ENCODE assay signal across 1 cellular context in genomic region chr15:99425666-99426301, GRCh38.
TF ChIP-seq lines count a peak whose summit lies in the region.

No MANE protein-coding gene starts in this region.

TF ChIP-seq in GM12878, 131 proteins besides CTCF, POLR2A, EP300 and RAD21 (continued from another document):
- TF ChIP-seq ZNF687 (IDR thresholded peaks at IDR 0.05) (no peak), PAX5 (IDR thresholded peaks at IDR 0.05; ENCODE audit: borderline replicate concordance, low read depth, low read length) (no peak), MAX (IDR thresholded peaks at IDR 0.05; ENCODE audit: low read depth, low read length) (no peak), BRCA1 (IDR thresholded peaks at IDR 0.05; ENCODE audit: low read depth, low read length) (no peak), GABPA (IDR thresholded peaks at IDR 0.05; ENCODE audit: low read depth) (no peak), SMC3 (IDR thresholded peaks at IDR 0.05; ENCODE audit: borderline replicate concordance, low read length) (no peak), PBX3 (IDR thresholded peaks at IDR 0.05; ENCODE audit: insufficient replicate concordance, low read depth, low read length) (no peak), HCFC1 (IDR thresholded peaks at IDR 0.05; ENCODE audit: low read length) (no peak), MYB (IDR thresholded peaks at IDR 0.05; ENCODE audit: borderline replicate concordance, low read depth, low read length) (no peak), ZNF592 (IDR thresholded peaks at IDR 0.05) (no peak), JUND (IDR thresholded peaks at IDR 0.05; ENCODE audit: low read depth, low read length) (no peak)
